In the genomic region with DNA sequence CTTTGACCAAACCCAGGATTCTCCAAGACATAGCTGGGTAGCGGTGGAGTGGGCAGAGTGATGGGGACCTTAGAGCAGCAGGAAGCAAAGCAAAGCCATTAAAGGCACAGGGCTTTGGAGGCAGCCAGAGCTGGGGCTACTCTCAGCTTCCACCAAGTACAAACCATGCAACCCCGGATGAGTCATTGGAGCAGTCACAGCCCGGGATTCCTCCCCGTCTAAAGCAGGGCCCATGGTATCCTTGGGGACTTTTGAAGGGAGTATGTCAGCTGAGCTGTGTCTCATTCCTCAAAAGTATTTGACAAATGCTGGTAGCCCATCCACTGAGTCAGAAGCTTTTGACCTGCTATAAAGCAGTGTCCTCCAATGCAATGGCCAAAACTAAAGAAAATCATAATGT, we compare ENCODE assay signal across 1 cellular context.
TF ChIP-seq lines count a peak whose summit lies in the region.

No MANE protein-coding gene starts in this region.

TF ChIP-seq in HepG2, 621 proteins besides CTCF, POLR2A, EP300 and RAD21:
- TF ChIP-seq ZNF333 (CRISPR knock-in tag; IDR thresholded peaks at IDR 0.05; ENCODE audit: borderline replicate concordance) (no peak), TCF7L2 (IDR thresholded peaks at IDR 0.05; ENCODE audit: low read depth, low read length) (no peak), ZFY (CRISPR knock-in tag; IDR thresholded peaks at IDR 0.05) (no peak), AKAP8 (CRISPR knock-in tag; IDR thresholded peaks at IDR 0.05) (no peak), MLXIP (CRISPR knock-in tag; IDR thresholded peaks at IDR 0.05; ENCODE audit: borderline replicate concordance) (no peak), ZNF605 (CRISPR knock-in tag; IDR thresholded peaks at IDR 0.05) (no peak), ZNF224 (CRISPR knock-in tag; IDR thresholded peaks at IDR 0.05) (no peak), NCOR1 (IDR thresholded peaks at IDR 0.05; ENCODE audit: borderline replicate concordance, low read length) (no peak), E2F1 (CRISPR knock-in tag; IDR thresholded peaks at IDR 0.05) (no peak), DNMT3B (CRISPR knock-in tag; conservative IDR thresholded peaks at IDR 0.05) (no peak), GATAD1 (CRISPR knock-in tag; IDR thresholded peaks at IDR 0.05) (no peak), ETV5 (CRISPR knock-in tag; IDR thresholded peaks at IDR 0.05; ENCODE audit: borderline replicate concordance) (no peak), IKZF1 (IDR thresholded peaks at IDR 0.05) (no peak), MBD4 (IDR thresholded peaks at IDR 0.05; ENCODE audit: borderline replicate concordance, low read length) (no peak), SUZ12 (IDR thresholded peaks at IDR 0.05; ENCODE audit: low read depth, low read length) (no peak)
- TF ChIP-seq, protein P1, sequence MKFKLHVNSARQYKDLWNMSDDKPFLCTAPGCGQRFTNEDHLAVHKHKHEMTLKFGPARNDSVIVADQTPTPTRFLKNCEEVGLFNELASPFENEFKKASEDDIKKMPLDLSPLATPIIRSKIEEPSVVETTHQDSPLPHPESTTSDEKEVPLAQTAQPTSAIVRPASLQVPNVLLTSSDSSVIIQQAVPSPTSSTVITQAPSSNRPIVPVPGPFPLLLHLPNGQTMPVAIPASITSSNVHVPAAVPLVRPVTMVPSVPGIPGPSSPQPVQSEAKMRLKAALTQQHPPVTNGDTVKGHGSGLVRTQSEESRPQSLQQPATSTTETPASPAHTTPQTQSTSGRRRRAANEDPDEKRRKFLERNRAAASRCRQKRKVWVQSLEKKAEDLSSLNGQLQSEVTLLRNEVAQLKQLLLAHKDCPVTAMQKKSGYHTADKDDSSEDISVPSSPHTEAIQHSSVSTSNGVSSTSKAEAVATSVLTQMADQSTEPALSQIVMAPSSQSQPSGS (CRISPR knock-in tag; IDR thresholded peaks at IDR 0.05), result no peak
- TF ChIP-seq, protein P2, sequence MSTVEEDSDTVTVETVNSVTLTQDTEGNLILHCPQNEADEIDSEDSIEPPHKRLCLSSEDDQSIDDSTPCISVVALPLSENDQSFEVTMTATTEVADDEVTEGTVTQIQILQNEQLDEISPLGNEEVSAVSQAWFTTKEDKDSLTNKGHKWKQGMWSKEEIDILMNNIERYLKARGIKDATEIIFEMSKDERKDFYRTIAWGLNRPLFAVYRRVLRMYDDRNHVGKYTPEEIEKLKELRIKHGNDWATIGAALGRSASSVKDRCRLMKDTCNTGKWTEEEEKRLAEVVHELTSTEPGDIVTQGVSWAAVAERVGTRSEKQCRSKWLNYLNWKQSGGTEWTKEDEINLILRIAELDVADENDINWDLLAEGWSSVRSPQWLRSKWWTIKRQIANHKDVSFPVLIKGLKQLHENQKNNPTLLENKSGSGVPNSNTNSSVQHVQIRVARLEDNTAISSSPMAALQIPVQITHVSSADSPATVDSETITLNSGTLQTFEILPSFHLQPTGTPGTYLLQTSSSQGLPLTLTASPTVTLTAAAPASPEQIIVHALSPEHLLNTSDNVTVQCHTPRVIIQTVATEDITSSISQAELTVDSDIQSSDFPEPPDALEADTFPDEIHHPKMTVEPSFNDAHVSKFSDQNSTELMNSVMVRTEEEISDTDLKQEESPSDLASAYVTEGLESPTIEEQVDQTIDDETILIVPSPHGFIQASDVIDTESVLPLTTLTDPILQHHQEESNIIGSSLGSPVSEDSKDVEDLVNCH (CRISPR knock-in tag; IDR thresholded peaks at IDR 0.05), result no peak
- TF ChIP-seq, protein P3, sequence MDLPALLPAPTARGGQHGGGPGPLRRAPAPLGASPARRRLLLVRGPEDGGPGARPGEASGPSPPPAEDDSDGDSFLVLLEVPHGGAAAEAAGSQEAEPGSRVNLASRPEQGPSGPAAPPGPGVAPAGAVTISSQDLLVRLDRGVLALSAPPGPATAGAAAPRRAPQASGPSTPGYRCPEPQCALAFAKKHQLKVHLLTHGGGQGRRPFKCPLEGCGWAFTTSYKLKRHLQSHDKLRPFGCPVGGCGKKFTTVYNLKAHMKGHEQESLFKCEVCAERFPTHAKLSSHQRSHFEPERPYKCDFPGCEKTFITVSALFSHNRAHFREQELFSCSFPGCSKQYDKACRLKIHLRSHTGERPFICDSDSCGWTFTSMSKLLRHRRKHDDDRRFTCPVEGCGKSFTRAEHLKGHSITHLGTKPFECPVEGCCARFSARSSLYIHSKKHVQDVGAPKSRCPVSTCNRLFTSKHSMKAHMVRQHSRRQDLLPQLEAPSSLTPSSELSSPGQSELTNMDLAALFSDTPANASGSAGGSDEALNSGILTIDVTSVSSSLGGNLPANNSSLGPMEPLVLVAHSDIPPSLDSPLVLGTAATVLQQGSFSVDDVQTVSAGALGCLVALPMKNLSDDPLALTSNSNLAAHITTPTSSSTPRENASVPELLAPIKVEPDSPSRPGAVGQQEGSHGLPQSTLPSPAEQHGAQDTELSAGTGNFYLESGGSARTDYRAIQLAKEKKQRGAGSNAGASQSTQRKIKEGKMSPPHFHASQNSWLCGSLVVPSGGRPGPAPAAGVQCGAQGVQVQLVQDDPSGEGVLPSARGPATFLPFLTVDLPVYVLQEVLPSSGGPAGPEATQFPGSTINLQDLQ (CRISPR knock-in tag; IDR thresholded peaks at IDR 0.05), result no peak
TF ChIP-seq in HepG2: peak in this region for 0.
